In genomic region chrX:107566603-107567262, GRCh38 we compare ENCODE assay signal across 17 cellular contexts.
DNase-seq lines count a peak whose midpoint lies in the region; ATAC-seq and TF ChIP-seq lines count a peak whose summit lies in the region.
"Had no signal": no experiment of that assay in that cellular context is flagged by ENCODE, and none has a peak within 500 bp of the region (broad histone marks: within the 10 kb centered on the region; RNA-seq: fewer than 3 reads in every experiment).

No MANE protein-coding gene starts in this region.

- H3K4me3 ChIP-seq in endodermal cell (ENCODE audit: low read length), result no peak overlapping the region
- H3K4me3 ChIP-seq in neuron (ENCODE audit: low read length), result no peak overlapping the region
- H3K4me3 ChIP-seq in dorsolateral prefrontal cortex, result no peak overlapping the region
- H3K4me3 ChIP-seq: esophagus muscularis mucosa, heart right ventricle, SJSA1 had no signal

- H4K91ac ChIP-seq in H9 (ENCODE audit: insufficient read length, low read depth, low read length), result no peak overlapping the region

- H2BK5ac ChIP-seq in H9 (ENCODE audit: insufficient read length, low read length), result no peak overlapping the region

- no peaks in the 10 kb centered on the region for H4K20me1 ChIP-seq in H9 (ENCODE audit: control insufficient read depth, insufficient read depth, insufficient read length)

- H2BK12ac ChIP-seq in H9 (ENCODE audit: insufficient read length, low read depth, low read length), result no peak overlapping the region

- no peak overlapping the region for H2BK20ac ChIP-seq in H9 (ENCODE audit: low read depth, low read length, poor library complexity, severe bottlenecking)

- TF ChIP-seq CTCF in H9 (conservative IDR thresholded peaks at IDR 0.05) (no peak), endodermal cell (conservative IDR thresholded peaks at IDR 0.05) (no peak), HFFc6 (IDR thresholded peaks at IDR 0.05) (no peak), dorsolateral prefrontal cortex (IDR thresholded peaks at IDR 0.05 in 54 of 56, conservative IDR thresholded peaks at IDR 0.05 in 2 of 56; ENCODE audit: low read depth in 1 of 56, partially characterized antibody in 56 of 56) (no peak)

- no peaks in the 10 kb centered on the region for H3K27me3 ChIP-seq in H9 (ENCODE audit: insufficient read depth, low read length)
- H3K27me3 ChIP-seq in endodermal cell (ENCODE audit: control insufficient read depth, insufficient read depth, low read length, poor library complexity, severe bottlenecking), result no peaks in the 10 kb centered on the region
- no peaks in the 10 kb centered on the region for H3K27me3 ChIP-seq in neuron (ENCODE audit: insufficient read depth, low read length)
- peaks cover 0 to 84% (median 45%) of the 10 kb centered on the region in 45 donors for H3K27me3 ChIP-seq in dorsolateral prefrontal cortex
- H3K27me3 ChIP-seq: SJSA1 had no signal

- intact Hi-C loops in dorsolateral prefrontal cortex (cut with DNase I), result loop anchor here in 1 of 2 donors (1.0 kb wide), 1 partner anchor 39 kb away; no protein-coding TSS in a partner anchor

- H3K9ac ChIP-seq in H9 (ENCODE audit: extremely low read depth, insufficient read length, low read length), result no peak overlapping the region
- H3K9ac ChIP-seq in endodermal cell (ENCODE audit: extremely low read depth, low read length, poor library complexity, severe bottlenecking), result no peak overlapping the region
- H3K9ac ChIP-seq: parathyroid adenoma had no signal

- no peak overlapping the region for H2AK5ac ChIP-seq in H9 (ENCODE audit: insufficient read length, low read length)

- H3K4me1 ChIP-seq in H9 (ENCODE audit: insufficient read depth, low read length) (peaks cover 28% of the 10 kb centered on the region), endodermal cell (ENCODE audit: control insufficient read depth, insufficient read depth, low read length) (no peaks in the 10 kb centered on the region), neuron (ENCODE audit: insufficient read depth, low read length) (peaks cover 5% of the 10 kb centered on the region)
- H3K4me1 ChIP-seq: esophagus muscularis mucosa, heart right ventricle, parathyroid adenoma had no signal

- no peaks in the 10 kb centered on the region for H3K9me3 ChIP-seq in H9 (ENCODE audit: control insufficient read depth, low read depth, low read length)
- H3K9me3 ChIP-seq in endodermal cell (ENCODE audit: control insufficient read depth, low read length), result no peaks in the 10 kb centered on the region
- H3K9me3 ChIP-seq in neuron (ENCODE audit: low read length), result no peaks in the 10 kb centered on the region
- H3K9me3 ChIP-seq: esophagus muscularis mucosa, heart right ventricle, SJSA1 had no signal

- no peak overlapping the region for H3T11ph ChIP-seq in H9 (ENCODE audit: low read length)

- H3K4me3 Mint-ChIP-seq in H9 (no peak overlapping the region), endodermal cell (no peak overlapping the region), HFFc6 (no peak overlapping the region)
- H3K4me3 Mint-ChIP-seq: T-helper 2 cell treated with Interferon-gamma antibody and Interleukin-4, amounts not matched to agents 5 μg/mL and 100 μg/mL, for 36 hours had no signal

- no peak for ATAC-seq in HG03159 (IDR thresholded peaks at IDR 0.05; ENCODE audit: unreplicated experiment)
- ATAC-seq: heart right ventricle had no signal

- H3K79me1 ChIP-seq in H9 (ENCODE audit: insufficient read depth, low read depth, low read length, poor library complexity, severe bottlenecking), result no peaks in the 10 kb centered on the region

- H3K9me3 Mint-ChIP-seq in H9, result peaks cover 0 to 45% of the 10 kb centered on the region in 2 experiments; a peak in 2 of 5 replicates
- peaks cover 45% of the 10 kb centered on the region for H3K9me3 Mint-ChIP-seq in endodermal cell
- H3K9me3 Mint-ChIP-seq in HFFc6, result peaks cover under 1% of the 10 kb centered on the region
- H3K9me3 Mint-ChIP-seq: T-helper 2 cell treated with Interferon-gamma antibody and Interleukin-4, amounts not matched to agents 5 μg/mL and 100 μg/mL, for 36 hours had no signal

- H4K8ac ChIP-seq in H9 (replicated peaks; ENCODE audit: insufficient read length, low read depth, low read length), result no peak overlapping the region

- H3K23me2 ChIP-seq in H9 (ENCODE audit: insufficient read length, low read depth, low read length, poor library complexity, severe bottlenecking), result no peaks in the 10 kb centered on the region

- H3K14ac ChIP-seq in H9 (ENCODE audit: insufficient read depth, low read length), result no peak overlapping the region

- H3K18ac ChIP-seq in H9 (ENCODE audit: insufficient read length, low read depth, low read length), result no peak overlapping the region

- no peak overlapping the region for H2BK120ac ChIP-seq in H9 (ENCODE audit: low read depth, low read length, poor library complexity, severe bottlenecking)

- H4K5ac ChIP-seq in H9 (ENCODE audit: insufficient read length, low read depth, low read length), result no peak overlapping the region

- no peaks in the 10 kb centered on the region for H3K36me3 ChIP-seq in endodermal cell (ENCODE audit: control insufficient read depth, insufficient read depth, low read length)
- H3K36me3 ChIP-seq in neuron (ENCODE audit: insufficient read depth, low read length), result no peaks in the 10 kb centered on the region
- H3K36me3 ChIP-seq: esophagus muscularis mucosa, heart right ventricle, SJSA1 had no signal

- H3K79me2 ChIP-seq in H9 (ENCODE audit: insufficient read depth, low read length), result no peaks in the 10 kb centered on the region
- H3K79me2 ChIP-seq: parathyroid adenoma had no signal

- no peak overlapping the region for H3K56ac ChIP-seq in H9 (ENCODE audit: insufficient read length, low read depth, low read length)

- H3K27me3 Mint-ChIP-seq in H9 (ENCODE audit: low read depth), result no peaks in the 10 kb centered on the region
- no peaks in the 10 kb centered on the region for H3K27me3 Mint-ChIP-seq in endodermal cell (ENCODE audit: insufficient read depth)
- no peaks in the 10 kb centered on the region; the same call in 1 of the 2 replicates for H3K27me3 Mint-ChIP-seq in HFFc6 (ENCODE audit: insufficient read depth)

- H3K27ac ChIP-seq in H9 (ENCODE audit: insufficient read length, low read depth, low read length) (no peak overlapping the region), endodermal cell (ENCODE audit: low read depth, low read length) (peak overlapping the region; percentile 11), dorsolateral prefrontal cortex (no peak overlapping the region)
- H3K27ac ChIP-seq: esophagus muscularis mucosa, heart right ventricle, parathyroid adenoma, SJSA1 had no signal

- WGBS in H9 (ENCODE audit: extremely low coverage, insufficient read length, low lambda C conversion rate), result no CpG with 5 or more reads among the region's 2 CpGs
- 91% methylated on average over 1 of the region's 2 CpGs; no CpG with 5 or more reads in 1 of the 2 experiments for WGBS in endodermal cell (ENCODE audit: insufficient coverage in 1 of 2, insufficient read length in 1 of 2), 2 experiments

- H3K27ac Mint-ChIP-seq in H9 (peak overlapping the region in 2 of 3 experiments; percentile 85 to 98; a peak in 4 of 7 replicates), endodermal cell (peak overlapping the region; percentile 59), HFFc6 (no peak overlapping the region)
- H3K27ac Mint-ChIP-seq: T-helper 2 cell treated with Interferon-gamma antibody and Interleukin-4, amounts not matched to agents 5 μg/mL and 100 μg/mL, for 36 hours had no signal

- H3K4ac ChIP-seq in H9 (ENCODE audit: low read depth, low read length), result no peak overlapping the region

- H3K23ac ChIP-seq in H9 (ENCODE audit: insufficient read length, low read depth, low read length), result no peak overlapping the region

- peaks cover 43 to 59% of the 10 kb centered on the region in 2 experiments for H3K4me1 Mint-ChIP-seq in H9
- H3K4me1 Mint-ChIP-seq in endodermal cell, result peaks cover 28% of the 10 kb centered on the region
- peaks cover 69% of the 10 kb centered on the region for H3K4me1 Mint-ChIP-seq in HFFc6 (ENCODE audit: low read depth)

- no peak overlapping the region for H2BK15ac ChIP-seq in H9 (ENCODE audit: low read depth, low read length)

- H3K36me3 Mint-ChIP-seq in H9 (ENCODE audit: insufficient read depth in 1 of 3, low read depth in 3 of 3) (no peaks in the 10 kb centered on the region; a peak in 1 of 7 replicates), endodermal cell (ENCODE audit: low read depth) (no peaks in the 10 kb centered on the region), HFFc6 (ENCODE audit: low read depth) (no peaks in the 10 kb centered on the region)

- H2AFZ ChIP-seq in H9 (ENCODE audit: low read length) (no peak overlapping the region), neuron (ENCODE audit: low read depth, low read length) (peak overlapping the region; percentile 48)

- H3K4me2 ChIP-seq in H9 (ENCODE audit: insufficient read depth, insufficient read length, low read length), result no peak overlapping the region

- no peak for DNase-seq in H9
- peak; percentile 48 for DNase-seq in NCI-H1436 (lab: John Stamatoyannopoulos, UW)
- DNase-seq in endodermal cell, result no peak
- no peak for DNase-seq in NCI-H1694 (lab: John Stamatoyannopoulos, UW)
- no peak for DNase-seq in HFFc6
- DNase-seq in dorsolateral prefrontal cortex, result no peak
- DNase-seq: activated CD4-positive, alpha-beta T cell treated with anti-CD3 and anti-CD28 coated beads for 4 hours; activated CD8-positive, alpha-beta memory T cell treated with anti-CD3 and anti-CD28 coated beads, Interleukin-2, amount 50 U/mL, for 48 hours; activated naive CD4-positive, alpha-beta T cell treated with anti-CD3 and anti-CD28 coated beads, Interleukin-2, amount 50 U/mL, for 16 hours; heart right ventricle; kidney had no signal
